In the genomic region with DNA sequence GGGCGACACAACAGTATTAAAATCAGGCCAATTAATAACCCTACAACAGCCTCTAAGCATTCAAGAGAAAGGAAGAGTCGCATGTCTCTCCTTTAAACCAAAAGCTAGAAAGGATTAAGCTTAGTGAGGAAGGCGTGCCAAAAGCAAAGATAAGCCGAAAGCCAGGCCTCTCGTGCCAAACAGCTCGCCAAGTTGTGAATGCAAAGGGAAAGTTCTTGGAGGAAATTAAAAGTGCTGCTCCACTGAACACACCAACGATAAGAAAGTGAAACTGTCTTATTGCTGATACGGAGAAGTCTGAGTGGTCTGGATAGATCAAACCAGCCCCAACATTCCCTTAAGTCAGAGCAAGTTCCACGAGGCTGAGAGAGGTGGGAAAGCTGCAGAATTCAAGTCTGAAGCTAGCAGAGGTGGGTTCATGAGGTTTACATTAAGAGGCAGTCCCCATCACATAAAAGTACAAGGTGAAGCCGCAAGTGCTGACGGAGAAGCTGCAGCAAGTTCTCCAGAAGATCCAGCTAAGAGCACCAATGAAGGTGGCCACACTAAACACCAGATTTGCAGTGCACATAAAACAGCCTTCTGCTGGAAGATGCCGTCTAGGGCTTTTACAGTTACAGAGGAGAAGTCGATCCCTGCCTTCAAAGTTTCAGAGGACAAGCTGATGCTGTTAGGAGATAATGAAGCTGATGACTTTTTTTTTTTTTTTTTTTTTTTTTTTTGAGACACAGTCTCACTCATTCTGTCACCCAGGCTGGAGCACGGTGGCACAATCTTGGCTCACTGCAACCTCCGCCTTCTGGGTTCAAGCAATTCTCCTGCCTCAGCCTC, we compare ENCODE assay signal across 8 cellular contexts.
DNase-seq lines count a peak whose midpoint lies in the region; ATAC-seq and TF ChIP-seq lines count a peak whose summit lies in the region.

No MANE protein-coding gene starts in this region.

- peaks cover 15% of the 10 kb centered on the region for H3K36me3 Mint-ChIP-seq in activated T-cell treated with anti-CD3 and anti-CD28 coated beads, Interleukin-2, amount 50 U/mL, for 24 hours (ENCODE audit: low read depth)
- H3K36me3 Mint-ChIP-seq in immature natural killer cell: peaks cover 6 to 22% (median 12%) of the 10 kb centered on the region in 3 donors

- TF ChIP-seq POLR2A in testis (IDR thresholded peaks at IDR 0.05): no peak

- H3K27ac Mint-ChIP-seq in activated T-cell treated with anti-CD3 and anti-CD28 coated beads, Interleukin-2, amount 50 U/mL, for 24 hours: peak overlapping the region; percentile 81
- peak overlapping the region; percentile 56 to 92 (median 74) for H3K27ac Mint-ChIP-seq in immature natural killer cell

- 41 to 48% methylated on average over 14 to 15 of the region's 15 CpGs for WGBS in testis, 2 donors

- H3K4me3 ChIP-seq in testis: no peak overlapping the region

- no peaks in the 10 kb centered on the region for H3K27me3 Mint-ChIP-seq in activated T-cell treated with anti-CD3 and anti-CD28 coated beads, Interleukin-2, amount 50 U/mL, for 24 hours
- H3K27me3 Mint-ChIP-seq in immature natural killer cell (ENCODE audit: low read depth in 3 of 3): peaks cover 19 to 25% (median 19%) of the 10 kb centered on the region in 3 donors

- no peak for TF ChIP-seq CTCF in testis (IDR thresholded peaks at IDR 0.05)

- intact Hi-C loops in testis (cut with DNase I; ENCODE audit: low total_unique reads): no loop called here

- no peaks in the 10 kb centered on the region for H3K9me3 Mint-ChIP-seq in activated T-cell treated with anti-CD3 and anti-CD28 coated beads, Interleukin-2, amount 50 U/mL, for 24 hours
- no peaks in the 10 kb centered on the region for H3K9me3 Mint-ChIP-seq in immature natural killer cell

- no peaks in the 10 kb centered on the region for H3K36me3 ChIP-seq in testis (ENCODE audit: low read depth, missing control alignments)

- peak; percentile 29 for DNase-seq in NOMO-1 treated with DMSO at 0.1 percent for 48 hours (lab: John Stamatoyannopoulos, UW; ENCODE audit: unreplicated experiment)
- no peak for DNase-seq in NOMO-1 treated with dmso at 0.1 percent for 144 hours (lab: John Stamatoyannopoulos, UW; ENCODE audit: unreplicated experiment)
- DNase-seq in activated T-cell treated with anti-CD3 and anti-CD28 coated beads, Interleukin-2, amount 50 U/mL, for 24 hours: peak; percentile 48
- peak; percentile 34 to 45 (median 36) for DNase-seq in immature natural killer cell
- peak; percentile 69 for DNase-seq in testis
- DNase-seq in SK-N-DZ (ENCODE audit: low spot score): no peak

- no peak overlapping the region for H3K27ac ChIP-seq in testis

- H3K27me3 ChIP-seq in testis: no peaks in the 10 kb centered on the region

- no peak for ATAC-seq in GM21723 (IDR thresholded peaks at IDR 0.05; ENCODE audit: unreplicated experiment)
- no peak for ATAC-seq in GM18498 (IDR thresholded peaks at IDR 0.05; ENCODE audit: unreplicated experiment)

- H3K9me3 ChIP-seq in testis: no peaks in the 10 kb centered on the region

- H3K4me1 ChIP-seq in testis: peaks cover 15% of the 10 kb centered on the region

- H3K4me3 Mint-ChIP-seq in activated T-cell treated with anti-CD3 and anti-CD28 coated beads, Interleukin-2, amount 50 U/mL, for 24 hours: peak overlapping the region; percentile 74
- peak overlapping the region; percentile 89 to 97 (median 92) for H3K4me3 Mint-ChIP-seq in immature natural killer cell

- H3K4me1 Mint-ChIP-seq in activated T-cell treated with anti-CD3 and anti-CD28 coated beads, Interleukin-2, amount 50 U/mL, for 24 hours (ENCODE audit: low read depth): peaks cover 55% of the 10 kb centered on the region
- peaks cover 57 to 62% of the 10 kb centered on the region in 2 donors for H3K4me1 Mint-ChIP-seq in immature natural killer cell

Comparison
In these comparisons a context has a peak if more than half of its experiments do, and no peak if none do; other contexts are left out.
1. DNase-seq: peak in NOMO-1 treated with DMSO at 0.1 percent for 48 hours (single experiment), activated T-cell treated with anti-CD3 and anti-CD28 coated beads, Interleukin-2, amount 50 U/mL, for 24 hours (single experiment), immature natural killer cell (3 of 3) and testis (single experiment); none in NOMO-1 treated with dmso at 0.1 percent for 144 hours (single experiment) and SK-N-DZ (single experiment).